In the genomic region with DNA sequence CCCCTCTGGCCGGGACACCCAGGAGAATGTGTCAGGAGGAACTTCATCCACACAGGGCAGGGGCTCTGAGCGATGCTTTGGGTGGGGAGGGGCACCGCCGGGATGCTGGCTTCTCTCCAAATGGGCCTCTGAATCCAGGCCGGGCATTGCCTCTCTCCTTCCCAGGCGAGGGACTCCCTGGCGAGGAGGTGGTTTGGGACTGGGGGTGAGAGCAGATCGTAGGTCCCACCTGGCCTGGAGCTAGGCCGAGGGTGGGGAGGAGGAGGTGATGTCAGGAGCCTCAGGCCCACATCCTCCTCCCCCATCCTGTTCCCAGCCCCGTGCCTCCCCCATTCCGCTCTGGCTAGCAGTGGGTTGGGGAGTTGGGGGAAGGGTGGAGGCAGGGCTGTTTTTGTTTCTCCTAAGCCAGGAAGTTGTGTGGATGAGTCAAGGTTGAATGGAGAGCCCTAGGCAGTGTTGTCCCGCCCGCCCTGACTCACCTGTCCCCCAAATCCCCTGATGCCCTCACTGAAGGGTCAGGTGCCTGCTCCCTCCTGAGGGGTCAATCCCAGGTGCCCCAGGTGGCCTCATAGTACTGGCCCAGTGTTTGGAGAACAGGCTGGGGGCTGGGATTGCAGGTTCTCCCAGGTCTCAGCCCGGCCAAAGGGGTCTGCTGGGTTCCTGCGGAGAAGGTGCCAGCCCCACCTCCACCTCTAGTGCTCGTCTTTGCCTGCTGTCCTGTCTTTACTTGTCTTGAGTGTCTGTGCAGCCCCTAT, we compare ENCODE assay signal across 1 cellular context.
A peak's percentile ranks its signal among the peaks of the same experiment; 100 is the strongest.
TF ChIP-seq lines count a peak whose summit lies in the region.

No MANE protein-coding gene starts in this region.

TF ChIP-seq in HepG2, 621 proteins besides CTCF, POLR2A, EP300 and RAD21 (continued from another document and continues in another):
- TF ChIP-seq, protein P1, sequence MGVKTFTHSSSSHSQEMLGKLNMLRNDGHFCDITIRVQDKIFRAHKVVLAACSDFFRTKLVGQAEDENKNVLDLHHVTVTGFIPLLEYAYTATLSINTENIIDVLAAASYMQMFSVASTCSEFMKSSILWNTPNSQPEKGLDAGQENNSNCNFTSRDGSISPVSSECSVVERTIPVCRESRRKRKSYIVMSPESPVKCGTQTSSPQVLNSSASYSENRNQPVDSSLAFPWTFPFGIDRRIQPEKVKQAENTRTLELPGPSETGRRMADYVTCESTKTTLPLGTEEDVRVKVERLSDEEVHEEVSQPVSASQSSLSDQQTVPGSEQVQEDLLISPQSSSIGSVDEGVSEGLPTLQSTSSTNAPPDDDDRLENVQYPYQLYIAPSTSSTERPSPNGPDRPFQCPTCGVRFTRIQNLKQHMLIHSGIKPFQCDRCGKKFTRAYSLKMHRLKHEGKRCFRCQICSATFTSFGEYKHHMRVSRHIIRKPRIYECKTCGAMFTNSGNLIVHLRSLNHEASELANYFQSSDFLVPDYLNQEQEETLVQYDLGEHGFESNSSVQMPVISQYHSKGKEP (CRISPR knock-in tag; IDR thresholded peaks at IDR 0.05): 0 out of 2 replicates have a peak, but pooled peaks have one; percentile 68
- TF ChIP-seq ZNF777 (CRISPR knock-in tag; IDR thresholded peaks at IDR 0.05) (no peak; the same call in 1 of the 2 replicates), TGIF2 (CRISPR knock-in tag; IDR thresholded peaks at IDR 0.05) (no peak; the same call in 1 of the 2 replicates), IKZF1 (IDR thresholded peaks at IDR 0.05) (no peak), SP5 (CRISPR knock-in tag; IDR thresholded peaks at IDR 0.05; ENCODE audit: borderline replicate concordance, low read depth) (peak; percentile 94), KLF11 (CRISPR knock-in tag; IDR thresholded peaks at IDR 0.05) (no peak), ZNF615 (CRISPR knock-in tag; IDR thresholded peaks at IDR 0.05; ENCODE audit: borderline replicate concordance) (peak; percentile 46; the same call in 1 of the 2 replicates), KLF9 (CRISPR knock-in tag; IDR thresholded peaks at IDR 0.05; ENCODE audit: low read depth) (no peak), ZNF251 (CRISPR knock-in tag; IDR thresholded peaks at IDR 0.05) (no peak), ZSCAN25 (CRISPR knock-in tag; IDR thresholded peaks at IDR 0.05) (no peak), ZBTB25 (CRISPR knock-in tag; IDR thresholded peaks at IDR 0.05) (no peak; the same call in 1 of the 2 replicates), PPARG (CRISPR knock-in tag; conservative IDR thresholded peaks at IDR 0.05) (peak; percentile 56; the same call in 1 of the 2 replicates), SNAI1 (CRISPR knock-in tag; IDR thresholded peaks at IDR 0.05; ENCODE audit: borderline replicate concordance) (no peak), NFE2 (CRISPR knock-in tag; IDR thresholded peaks at IDR 0.05) (no peak), KAT8 (CRISPR knock-in tag; IDR thresholded peaks at IDR 0.05) (peak; percentile 83), BHLHE40 (IDR thresholded peaks at IDR 0.05; ENCODE audit: low read length) (no peak), ETV6 (CRISPR knock-in tag; conservative IDR thresholded peaks at IDR 0.05) (no peak), ARID2 (CRISPR knock-in tag; IDR thresholded peaks at IDR 0.05; ENCODE audit: borderline replicate concordance) (no peak), CREM (IDR thresholded peaks at IDR 0.05) (no peak), CREM (CRISPR knock-in tag; IDR thresholded peaks at IDR 0.05) (no peak), GABPA (IDR thresholded peaks at IDR 0.05; ENCODE audit: low read depth, low read length) (no peak), GABPA (CRISPR knock-in tag; IDR thresholded peaks at IDR 0.05; ENCODE audit: low read depth) (peak; percentile 46; the same call in 1 of the 2 replicates), JDP2 (CRISPR knock-in tag; IDR thresholded peaks at IDR 0.05; ENCODE audit: borderline replicate concordance) (no peak; the same call in 1 of the 2 replicates), BRCA1 (CRISPR knock-in tag; IDR thresholded peaks at IDR 0.05) (no peak), REL (CRISPR knock-in tag; conservative IDR thresholded peaks at IDR 0.05) (no peak), ZNF558 (CRISPR knock-in tag; IDR thresholded peaks at IDR 0.05; ENCODE audit: borderline replicate concordance) (peak; percentile 45; the same call in 1 of the 2 replicates), ZNF564 (CRISPR knock-in tag; IDR thresholded peaks at IDR 0.05) (no peak)
- TF ChIP-seq, protein P2, sequence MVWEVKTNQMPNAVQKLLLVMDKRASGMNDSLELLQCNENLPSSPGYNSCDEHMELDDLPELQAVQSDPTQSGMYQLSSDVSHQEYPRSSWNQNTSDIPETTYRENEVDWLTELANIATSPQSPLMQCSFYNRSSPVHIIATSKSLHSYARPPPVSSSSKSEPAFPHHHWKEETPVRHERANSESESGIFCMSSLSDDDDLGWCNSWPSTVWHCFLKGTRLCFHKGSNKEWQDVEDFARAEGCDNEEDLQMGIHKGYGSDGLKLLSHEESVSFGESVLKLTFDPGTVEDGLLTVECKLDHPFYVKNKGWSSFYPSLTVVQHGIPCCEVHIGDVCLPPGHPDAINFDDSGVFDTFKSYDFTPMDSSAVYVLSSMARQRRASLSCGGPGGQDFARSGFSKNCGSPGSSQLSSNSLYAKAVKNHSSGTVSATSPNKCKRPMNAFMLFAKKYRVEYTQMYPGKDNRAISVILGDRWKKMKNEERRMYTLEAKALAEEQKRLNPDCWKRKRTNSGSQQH (CRISPR knock-in tag; IDR thresholded peaks at IDR 0.05; ENCODE audit: low read depth): no peak
- TF ChIP-seq, protein P3, sequence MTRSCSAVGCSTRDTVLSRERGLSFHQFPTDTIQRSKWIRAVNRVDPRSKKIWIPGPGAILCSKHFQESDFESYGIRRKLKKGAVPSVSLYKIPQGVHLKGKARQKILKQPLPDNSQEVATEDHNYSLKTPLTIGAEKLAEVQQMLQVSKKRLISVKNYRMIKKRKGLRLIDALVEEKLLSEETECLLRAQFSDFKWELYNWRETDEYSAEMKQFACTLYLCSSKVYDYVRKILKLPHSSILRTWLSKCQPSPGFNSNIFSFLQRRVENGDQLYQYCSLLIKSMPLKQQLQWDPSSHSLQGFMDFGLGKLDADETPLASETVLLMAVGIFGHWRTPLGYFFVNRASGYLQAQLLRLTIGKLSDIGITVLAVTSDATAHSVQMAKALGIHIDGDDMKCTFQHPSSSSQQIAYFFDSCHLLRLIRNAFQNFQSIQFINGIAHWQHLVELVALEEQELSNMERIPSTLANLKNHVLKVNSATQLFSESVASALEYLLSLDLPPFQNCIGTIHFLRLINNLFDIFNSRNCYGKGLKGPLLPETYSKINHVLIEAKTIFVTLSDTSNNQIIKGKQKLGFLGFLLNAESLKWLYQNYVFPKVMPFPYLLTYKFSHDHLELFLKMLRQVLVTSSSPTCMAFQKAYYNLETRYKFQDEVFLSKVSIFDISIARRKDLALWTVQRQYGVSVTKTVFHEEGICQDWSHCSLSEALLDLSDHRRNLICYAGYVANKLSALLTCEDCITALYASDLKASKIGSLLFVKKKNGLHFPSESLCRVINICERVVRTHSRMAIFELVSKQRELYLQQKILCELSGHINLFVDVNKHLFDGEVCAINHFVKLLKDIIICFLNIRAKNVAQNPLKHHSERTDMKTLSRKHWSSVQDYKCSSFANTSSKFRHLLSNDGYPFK (CRISPR knock-in tag; IDR thresholded peaks at IDR 0.05; ENCODE audit: borderline replicate concordance): no peak
- TF ChIP-seq, protein P4, sequence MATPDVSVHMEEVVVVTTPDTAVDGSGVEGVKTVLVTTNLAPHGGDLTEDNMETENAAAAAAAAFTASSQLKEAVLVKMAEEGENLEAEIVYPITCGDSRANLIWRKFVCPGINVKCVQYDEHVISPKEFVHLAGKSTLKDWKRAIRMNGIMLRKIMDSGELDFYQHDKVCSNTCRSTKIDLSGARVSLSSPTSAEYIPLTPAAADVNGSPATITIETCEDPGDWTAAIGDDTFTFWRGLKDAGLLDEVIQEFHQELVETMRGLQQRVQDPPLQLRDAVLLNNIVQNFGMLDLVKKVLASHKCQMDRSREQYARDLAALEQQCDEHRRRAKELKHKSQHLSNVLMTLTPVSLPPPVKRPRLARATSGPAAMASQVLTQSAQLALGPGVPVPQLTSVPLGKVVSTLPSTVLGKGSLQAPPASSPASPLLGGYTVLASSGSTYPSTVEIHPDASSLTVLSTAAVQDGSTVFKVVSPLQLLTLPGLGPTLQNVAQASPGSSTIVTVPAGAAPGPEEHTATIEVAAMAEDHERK (CRISPR knock-in tag; IDR thresholded peaks at IDR 0.05; ENCODE audit: low read depth): no peak
- TF ChIP-seq, protein P5, sequence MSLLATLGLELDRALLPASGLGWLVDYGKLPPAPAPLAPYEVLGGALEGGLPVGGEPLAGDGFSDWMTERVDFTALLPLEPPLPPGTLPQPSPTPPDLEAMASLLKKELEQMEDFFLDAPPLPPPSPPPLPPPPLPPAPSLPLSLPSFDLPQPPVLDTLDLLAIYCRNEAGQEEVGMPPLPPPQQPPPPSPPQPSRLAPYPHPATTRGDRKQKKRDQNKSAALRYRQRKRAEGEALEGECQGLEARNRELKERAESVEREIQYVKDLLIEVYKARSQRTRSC (CRISPR knock-in tag; IDR thresholded peaks at IDR 0.05; ENCODE audit: low read depth): no peak
- TF ChIP-seq, protein P6, sequence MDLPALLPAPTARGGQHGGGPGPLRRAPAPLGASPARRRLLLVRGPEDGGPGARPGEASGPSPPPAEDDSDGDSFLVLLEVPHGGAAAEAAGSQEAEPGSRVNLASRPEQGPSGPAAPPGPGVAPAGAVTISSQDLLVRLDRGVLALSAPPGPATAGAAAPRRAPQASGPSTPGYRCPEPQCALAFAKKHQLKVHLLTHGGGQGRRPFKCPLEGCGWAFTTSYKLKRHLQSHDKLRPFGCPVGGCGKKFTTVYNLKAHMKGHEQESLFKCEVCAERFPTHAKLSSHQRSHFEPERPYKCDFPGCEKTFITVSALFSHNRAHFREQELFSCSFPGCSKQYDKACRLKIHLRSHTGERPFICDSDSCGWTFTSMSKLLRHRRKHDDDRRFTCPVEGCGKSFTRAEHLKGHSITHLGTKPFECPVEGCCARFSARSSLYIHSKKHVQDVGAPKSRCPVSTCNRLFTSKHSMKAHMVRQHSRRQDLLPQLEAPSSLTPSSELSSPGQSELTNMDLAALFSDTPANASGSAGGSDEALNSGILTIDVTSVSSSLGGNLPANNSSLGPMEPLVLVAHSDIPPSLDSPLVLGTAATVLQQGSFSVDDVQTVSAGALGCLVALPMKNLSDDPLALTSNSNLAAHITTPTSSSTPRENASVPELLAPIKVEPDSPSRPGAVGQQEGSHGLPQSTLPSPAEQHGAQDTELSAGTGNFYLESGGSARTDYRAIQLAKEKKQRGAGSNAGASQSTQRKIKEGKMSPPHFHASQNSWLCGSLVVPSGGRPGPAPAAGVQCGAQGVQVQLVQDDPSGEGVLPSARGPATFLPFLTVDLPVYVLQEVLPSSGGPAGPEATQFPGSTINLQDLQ (CRISPR knock-in tag; IDR thresholded peaks at IDR 0.05): no peak
- TF ChIP-seq, protein P7, sequence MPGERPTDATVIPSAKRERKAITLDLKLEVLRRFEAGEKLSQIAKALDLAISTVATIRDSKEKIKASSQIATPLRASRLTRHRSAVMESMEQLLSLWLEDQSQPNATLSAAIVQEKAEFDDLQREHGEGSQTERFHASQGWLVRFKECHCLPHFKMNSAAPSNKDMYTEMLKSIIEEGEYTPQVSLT (CRISPR knock-in tag; IDR thresholded peaks at IDR 0.05; ENCODE audit: borderline replicate concordance, low read depth): no peak
- TF ChIP-seq, protein P8, sequence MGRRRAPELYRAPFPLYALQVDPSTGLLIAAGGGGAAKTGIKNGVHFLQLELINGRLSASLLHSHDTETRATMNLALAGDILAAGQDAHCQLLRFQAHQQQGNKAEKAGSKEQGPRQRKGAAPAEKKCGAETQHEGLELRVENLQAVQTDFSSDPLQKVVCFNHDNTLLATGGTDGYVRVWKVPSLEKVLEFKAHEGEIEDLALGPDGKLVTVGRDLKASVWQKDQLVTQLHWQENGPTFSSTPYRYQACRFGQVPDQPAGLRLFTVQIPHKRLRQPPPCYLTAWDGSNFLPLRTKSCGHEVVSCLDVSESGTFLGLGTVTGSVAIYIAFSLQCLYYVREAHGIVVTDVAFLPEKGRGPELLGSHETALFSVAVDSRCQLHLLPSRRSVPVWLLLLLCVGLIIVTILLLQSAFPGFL (CRISPR knock-in tag; IDR thresholded peaks at IDR 0.05): no peak
